In genomic region chr6:42295688-42296087, GRCh38 we compare ENCODE assay signal across 33 cellular contexts.
A peak's percentile ranks its signal among the peaks of the same experiment; 100 is the strongest.
DNase-seq lines count a peak whose midpoint lies in the region; ATAC-seq and TF ChIP-seq lines count a peak whose summit lies in the region.
"Had no signal": no experiment of that assay in that cellular context is flagged by ENCODE, and none has a peak within 500 bp of the region (broad histone marks: within the 10 kb centered on the region; RNA-seq: fewer than 3 reads in every experiment).

No MANE protein-coding gene starts in this region.

- peaks cover 52 to 82% of the 10 kb centered on the region in 2 experiments for H3K79me1 ChIP-seq in IMR-90 (ENCODE audit: low read depth in 1 of 2, low read length in 2 of 2)

- no peak overlapping the region for H2AFZ ChIP-seq in IMR-90 (replicated peaks; ENCODE audit: low read length, poor library complexity)
- H2AFZ ChIP-seq in mammary epithelial cell (ENCODE audit: low read depth, low read length), result no peak overlapping the region

- peak overlapping the region in 1 of 4 donors; percentile 38 for H3K4me3 Mint-ChIP-seq in CD4-positive, CD25-positive, alpha-beta regulatory T cell
- peak overlapping the region in 1 of 10 donors; percentile 5 for H3K4me3 Mint-ChIP-seq in naive thymus-derived CD4-positive, alpha-beta T cell
- H3K4me3 Mint-ChIP-seq: activated naive CD4-positive, alpha-beta T cell treated with anti-CD3 and anti-CD28 coated beads, Interleukin-2, amount 10 ng/mL, durations not matched to agents 7 days and 5 days; activated T-helper 17 cell treated with anti-CD3 and anti-CD28 coated beads, Interleukin-2, amount 50 U/mL, for 72 hours; B cell; T-helper 1 cell treated with Interleukin-12 subunit alpha and Interleukin-12 subunit beta and Interleukin-4 antibody, amounts not matched to agents 30 μg/mL and 1 μg/mL, for 36 hours had no signal

- H3K27me3 Mint-ChIP-seq in CD4-positive, CD25-positive, alpha-beta regulatory T cell, result no peaks in the 10 kb centered on the region
- H3K27me3 Mint-ChIP-seq in naive thymus-derived CD4-positive, alpha-beta T cell, result no peaks in the 10 kb centered on the region
- H3K27me3 Mint-ChIP-seq: activated naive CD4-positive, alpha-beta T cell treated with anti-CD3 and anti-CD28 coated beads, Interleukin-2, amount 10 ng/mL, durations not matched to agents 7 days and 5 days; activated T-helper 17 cell treated with anti-CD3 and anti-CD28 coated beads, Interleukin-2, amount 50 U/mL, for 72 hours; B cell; IgD-negative memory B cell had no signal

- peak overlapping the region; percentile 93; the same call in 1 of the 2 replicates for H3K14ac ChIP-seq in IMR-90 (replicated peaks; ENCODE audit: low read depth, low read length)

- H3K18ac ChIP-seq in IMR-90 (ENCODE audit: low read depth, low read length), result no peak overlapping the region

- no peak overlapping the region for H3K27ac ChIP-seq in CD4-positive, CD25-positive, alpha-beta regulatory T cell (ENCODE audit: insufficient read depth, low read length, poor library complexity, severe bottlenecking)
- no peak overlapping the region for H3K27ac ChIP-seq in IMR-90 (ENCODE audit: insufficient read depth, low read length)
- peak overlapping the region; percentile 90 for H3K27ac ChIP-seq in mammary epithelial cell (ENCODE audit: insufficient read depth, low read depth, low read length)
- no peak overlapping the region for H3K27ac ChIP-seq in naive thymus-derived CD4-positive, alpha-beta T cell (ENCODE audit: low read depth, low read length)
- H3K27ac ChIP-seq: brain microvascular endothelial cell, prostate gland, right lobe of liver, thyroid gland, vagina had no signal

- BruUV-seq in IMR-90 (replicated peaks; lab: Mats Ljungman, UMichigan) (no TSS peak), mammary epithelial cell (replicated peaks; lab: Mats Ljungman, UMichigan) (no TSS peak)

- H2AK9ac ChIP-seq in IMR-90 (replicated peaks; ENCODE audit: low read depth, low read length, poor library complexity), result no peak overlapping the region

- H2BK5ac ChIP-seq in IMR-90 (ENCODE audit: low read depth, low read length, poor library complexity, severe bottlenecking), result no peak overlapping the region

- H3K4me3 ChIP-seq in CD4-positive, CD25-positive, alpha-beta regulatory T cell (ENCODE audit: low read depth, low read length), result no peak overlapping the region
- H3K4me3 ChIP-seq in IMR-90 (ENCODE audit: insufficient read depth, low read depth, low read length) (no peak overlapping the region), mammary epithelial cell (replicated peaks in 1 of 3; ENCODE audit: insufficient read depth in 1 of 3, low read depth in 2 of 3, low read length in 3 of 3) (no peak overlapping the region)
- H3K4me3 ChIP-seq in naive thymus-derived CD4-positive, alpha-beta T cell (ENCODE audit: low read length), result no peak overlapping the region
- H3K4me3 ChIP-seq: HAP-1, prostate gland, right lobe of liver, spleen, stomach, thyroid gland, vagina had no signal

- intact Hi-C loops in IMR-90 (cut with micrococcal nuclease) (no loop called here), mammary epithelial cell (cut with micrococcal nuclease) (loop anchor here (2.0 kb wide), 1 partner anchor 21 kb away; no protein-coding TSS in a partner anchor)
- intact Hi-C loops in naive thymus-derived CD4-positive, alpha-beta T cell (cut with micrococcal nuclease), result no loop called here

- peak overlapping the region in 2 of 3 donors; percentile 13 to 15 for H3K27ac Mint-ChIP-seq in CD4-positive, CD25-positive, alpha-beta regulatory T cell
- peak overlapping the region in 2 of 9 donors; percentile 12 to 42 for H3K27ac Mint-ChIP-seq in naive thymus-derived CD4-positive, alpha-beta T cell
- H3K27ac Mint-ChIP-seq: activated naive CD4-positive, alpha-beta T cell treated with anti-CD3 and anti-CD28 coated beads, Interleukin-2, amount 10 ng/mL, durations not matched to agents 7 days and 5 days; B cell; IgD-negative memory B cell had no signal

- no peak for TF ChIP-seq CTCF in IMR-90 (conservative IDR thresholded peaks at IDR 0.05; ENCODE audit: low read depth, low read length)
- TF ChIP-seq CTCF in mammary epithelial cell (conservative IDR thresholded peaks at IDR 0.05 in 1 of 2, IDR thresholded peaks at IDR 0.05 in 1 of 2; ENCODE audit: extremely low read depth in 1 of 2, insufficient read depth in 1 of 2, low read depth in 1 of 2, low read length in 2 of 2), result no peak

- peak overlapping the region; percentile 83; the same call in 1 of the 2 replicates for H2BK120ac ChIP-seq in IMR-90 (ENCODE audit: low read depth, low read length)

- dilution Hi-C loops in IMR-90 (cut with HindIII; ENCODE audit: low sequenced_read_pairs, unreplicated experiment) (no loop called here), mammary epithelial cell (cut with HindIII; ENCODE audit: low sequenced_read_pairs) (no loop called here)

- no peak overlapping the region for H3K56ac ChIP-seq in IMR-90 (ENCODE audit: extremely low read depth, insufficient read depth, low read length)

- H4K91ac ChIP-seq in IMR-90 (ENCODE audit: insufficient read depth, low read depth, low read length), result no peak overlapping the region; the same call in 1 of the 2 replicates

- peaks cover 10% of the 10 kb centered on the region; the same call in 1 of the 2 replicates for H4K20me1 ChIP-seq in IMR-90 (ENCODE audit: insufficient read depth, low read length)
- H4K20me1 ChIP-seq in mammary epithelial cell (ENCODE audit: insufficient read depth, low read length), result no peaks in the 10 kb centered on the region

- H3K4ac ChIP-seq in IMR-90 (ENCODE audit: low read depth, low read length), result peak overlapping the region; percentile 36; the same call in 1 of the 2 replicates

- H2AK5ac ChIP-seq in IMR-90 (ENCODE audit: low read depth, low read length), result peak overlapping the region; percentile 63; the same call in 1 of the 2 replicates

- POLR2A ChIA-PET in IMR-90 (lab: Charles Lee; ENCODE audit: unreplicated experiment), result no interaction called here
- POLR2A ChIA-PET in naive thymus-derived CD4-positive, alpha-beta T cell (lab: Charles Lee), result interaction anchor here (0.6 to 1.2 kb wide), 2 partner anchors 32 to 1048 kb away, joined by 3 to 5 read pairs; no protein-coding TSS in a partner anchor

- no peaks in the 10 kb centered on the region for H3K79me2 ChIP-seq in mammary epithelial cell (ENCODE audit: insufficient read depth, low read length)

- no peaks in the 10 kb centered on the region for H3K27me3 ChIP-seq in CD4-positive, CD25-positive, alpha-beta regulatory T cell (ENCODE audit: control insufficient read depth, insufficient read depth, low read length)
- H3K27me3 ChIP-seq in IMR-90 (ENCODE audit: control insufficient read depth, insufficient read depth, low read length), result no peaks in the 10 kb centered on the region
- H3K27me3 ChIP-seq in mammary epithelial cell (ENCODE audit: insufficient read depth, low read length), result no peaks in the 10 kb centered on the region
- no peaks in the 10 kb centered on the region for H3K27me3 ChIP-seq in naive thymus-derived CD4-positive, alpha-beta T cell (ENCODE audit: control insufficient read depth in 2 of 2, insufficient read depth in 2 of 2, low read length in 2 of 2)
- H3K27me3 ChIP-seq: brain microvascular endothelial cell, right lobe of liver, spleen, stomach, thyroid gland, vagina had no signal

- ATAC-seq in CD4-positive, CD25-positive, alpha-beta regulatory T cell (ENCODE audit: low read depth in 2 of 2), result no peak
- no peak for ATAC-seq in IMR-90 (ENCODE audit: low read depth)
- peak; percentile 42 for ATAC-seq in naive thymus-derived CD4-positive, alpha-beta T cell
- ATAC-seq in GM18870 (IDR thresholded peaks at IDR 0.05; ENCODE audit: unreplicated experiment), result no peak
- no peak for ATAC-seq in GM21360 (IDR thresholded peaks at IDR 0.05; ENCODE audit: unreplicated experiment)
- ATAC-seq in HG03095 (IDR thresholded peaks at IDR 0.05; ENCODE audit: unreplicated experiment), result no peak
- ATAC-seq: activated T-helper 17 cell treated with anti-CD3 and anti-CD28 coated beads, Interleukin-2, amount 50 U/mL, for 72 hours; left lobe of liver; right lobe of liver had no signal

- 100% methylated on average over 1 of the region's 3 CpGs; no CpG with 5 or more reads in 1 of the 2 experiments for WGBS in IMR-90 (ENCODE audit: extremely low coverage in 2 of 2, insufficient read length in 1 of 2), 2 experiments
- WGBS in mammary epithelial cell (ENCODE audit: low coverage, missing lambda C conversion rate), result 100% methylated on average over 3 of the region's 3 CpGs

- no peaks in the 10 kb centered on the region for H3K9me3 Mint-ChIP-seq in CD4-positive, CD25-positive, alpha-beta regulatory T cell
- H3K9me3 Mint-ChIP-seq in naive thymus-derived CD4-positive, alpha-beta T cell, result peaks cover 0 to 2% (median 0%) of the 10 kb centered on the region in 11 donors
- H3K9me3 Mint-ChIP-seq: activated T-helper 17 cell treated with anti-CD3 and anti-CD28 coated beads, Interleukin-2, amount 50 U/mL, for 72 hours; IgD-negative memory B cell; T-helper 1 cell treated with Interleukin-12 subunit alpha and Interleukin-12 subunit beta and Interleukin-4 antibody, amounts not matched to agents 30 μg/mL and 1 μg/mL, for 36 hours had no signal

- H2BK20ac ChIP-seq in IMR-90 (ENCODE audit: low read depth, low read length), result no peak overlapping the region

- TF ChIP-seq POLR2A in IMR-90 (IDR thresholded peaks at IDR 0.05; ENCODE audit: low read depth, low read length), result no peak

- H4K8ac ChIP-seq in IMR-90 (ENCODE audit: low read depth in 2 of 2, low read length in 2 of 2), result no peak overlapping the region

- TF ChIP-seq RAD21 in IMR-90 (IDR thresholded peaks at IDR 0.05; ENCODE audit: low read length), result no peak

- in situ Hi-C loops in IMR-90 (cut with MboI; ENCODE audit: low sequenced_read_pairs) (no loop called here), mammary epithelial cell (cut with MboI; ENCODE audit: low sequenced_read_pairs in 2 of 2) (no loop called here)

- no peak overlapping the region for H2BK15ac ChIP-seq in IMR-90 (ENCODE audit: low read depth, low read length)

- H3K4me2 ChIP-seq in IMR-90 (ENCODE audit: low read depth, low read length), result no peak overlapping the region
- peak overlapping the region; percentile 48 for H3K4me2 ChIP-seq in mammary epithelial cell (ENCODE audit: insufficient read depth, low read depth, low read length)

- peaks cover 34% of the 10 kb centered on the region for H3K9me1 ChIP-seq in IMR-90 (ENCODE audit: insufficient read depth, low read length)

- peaks cover 25% of the 10 kb centered on the region for H3K36me3 ChIP-seq in CD4-positive, CD25-positive, alpha-beta regulatory T cell (ENCODE audit: control insufficient read depth, insufficient read depth, low read length)
- peaks cover 10% of the 10 kb centered on the region for H3K36me3 ChIP-seq in IMR-90 (ENCODE audit: control insufficient read depth, insufficient read depth, low read length)
- no peaks in the 10 kb centered on the region for H3K36me3 ChIP-seq in mammary epithelial cell (ENCODE audit: insufficient read depth, low read length)
- peaks cover 0 to 29% (median 0%) of the 10 kb centered on the region in 3 experiments for H3K36me3 ChIP-seq in naive thymus-derived CD4-positive, alpha-beta T cell (ENCODE audit: control insufficient read depth in 2 of 3, insufficient read depth in 3 of 3, low read length in 3 of 3)
- H3K36me3 ChIP-seq: HAP-1, prostate gland, right lobe of liver, thyroid gland, vagina had no signal

- H3K9me3 ChIP-seq in CD4-positive, CD25-positive, alpha-beta regulatory T cell (ENCODE audit: control insufficient read depth in 2 of 2, low read length in 2 of 2), result no peaks in the 10 kb centered on the region
- no peaks in the 10 kb centered on the region for H3K9me3 ChIP-seq in IMR-90 (ENCODE audit: control insufficient read depth, insufficient read depth, low read length)
- no peaks in the 10 kb centered on the region for H3K9me3 ChIP-seq in mammary epithelial cell (replicated peaks; ENCODE audit: insufficient read depth, low read length)
- H3K9me3 ChIP-seq in naive thymus-derived CD4-positive, alpha-beta T cell (ENCODE audit: control insufficient read depth in 2 of 3, low read length in 3 of 3), result no peaks in the 10 kb centered on the region
- H3K9me3 ChIP-seq: Caco-2, HAP-1, prostate gland, right lobe of liver, spleen, stomach, thyroid gland, vagina had no signal

- H3K4me1 Mint-ChIP-seq in CD4-positive, CD25-positive, alpha-beta regulatory T cell, result peaks cover 11 to 57% (median 39%) of the 10 kb centered on the region in 4 donors
- peaks cover 34 to 62% (median 49%) of the 10 kb centered on the region in 7 donors for H3K4me1 Mint-ChIP-seq in naive thymus-derived CD4-positive, alpha-beta T cell
- H3K4me1 Mint-ChIP-seq: B cell had no signal

- H4K5ac ChIP-seq in IMR-90 (ENCODE audit: low read depth, low read length), result no peak overlapping the region

- H3K23ac ChIP-seq in IMR-90 (ENCODE audit: low read depth, low read length), result no peak overlapping the region

- H3K4me1 ChIP-seq in CD4-positive, CD25-positive, alpha-beta regulatory T cell (ENCODE audit: control insufficient read depth, insufficient read depth, low read length, poor library complexity, severe bottlenecking), result peaks cover 28% of the 10 kb centered on the region
- H3K4me1 ChIP-seq in IMR-90 (ENCODE audit: control insufficient read depth, insufficient read depth, low read length) (peaks cover 30% of the 10 kb centered on the region), mammary epithelial cell (ENCODE audit: insufficient read depth, low read length) (peaks cover 63% of the 10 kb centered on the region)
- peaks cover 8 to 48% of the 10 kb centered on the region in 2 donors for H3K4me1 ChIP-seq in naive thymus-derived CD4-positive, alpha-beta T cell (ENCODE audit: control insufficient read depth in 2 of 2, insufficient read depth in 2 of 2, low read length in 2 of 2)
- H3K4me1 ChIP-seq: Caco-2, HAP-1, prostate gland, right lobe of liver had no signal

- H3K9ac ChIP-seq in IMR-90 (ENCODE audit: low read depth, low read length) (no peak overlapping the region), mammary epithelial cell (ENCODE audit: insufficient read depth, low read length) (no peak overlapping the region)

- peaks cover 43% of the 10 kb centered on the region for H3K36me3 Mint-ChIP-seq in CD4-positive, CD25-positive, alpha-beta regulatory T cell
- H3K36me3 Mint-ChIP-seq in naive thymus-derived CD4-positive, alpha-beta T cell, result peaks cover 3 to 67% (median 33%) of the 10 kb centered on the region in 5 donors

- DNase-seq in CD4-positive, CD25-positive, alpha-beta regulatory T cell, result no peak
- DNase-seq in IMR-90 (no peak), mammary epithelial cell (no peak)
- DNase-seq in naive thymus-derived CD4-positive, alpha-beta T cell, result no peak
- DNase-seq in central memory CD4-positive, alpha-beta T cell, result no peak
- DNase-seq: ACHN; activated CD4-positive, CD25-positive, alpha-beta regulatory T cell; activated CD8-positive, alpha-beta memory T cell treated with anti-CD3 and anti-CD28 coated beads, Interleukin-2, amount 50 U/mL, for 4 hours; activated naive CD4-positive, alpha-beta T cell treated with anti-CD3 and anti-CD28 coated beads, Interleukin-2, amount 10 ng/mL, durations not matched to agents 7 days and 5 days; amygdala; brain microvascular endothelial cell; Caco-2; mesendoderm; NCI-H1092; NCI-H1694 treated with DMSO at 0.1 percent for 48 hours; NCI-H446; NCI-H774; right lobe of liver; spleen; stimulated activated CD4-positive, alpha-beta T cell treated with anti-CD3 and anti-CD28 coated beads, Interleukin-2, amount 100 ng/mL, for 24 hours; stomach; thyroid gland had no signal

- CTCF ChIA-PET in IMR-90 (lab: Yijun Ruan, JAX), result no interaction called here
- CTCF ChIA-PET in mammary epithelial cell (lab: Charles Lee; ENCODE audit: low non-redundant PET), result interaction anchor here (0.7 kb wide), 1 partner anchor 252 kb away, joined by 3 read pairs; no protein-coding TSS in a partner anchor
- CTCF ChIA-PET in naive thymus-derived CD4-positive, alpha-beta T cell (lab: Charles Lee), result interaction anchor here (1.7 kb wide), 1 partner anchor 251 kb away, joined by 4 read pairs; no protein-coding TSS in a partner anchor
